12 cellular contexts compared by ENCODE assay signal in genomic region chr11:116581349-116581748, GRCh38.
A peak's percentile ranks its signal among the peaks of the same experiment; 100 is the strongest.
DNase-seq lines count a peak whose midpoint lies in the region; ATAC-seq and TF ChIP-seq lines count a peak whose summit lies in the region.
"Had no signal": no experiment of that assay in that cellular context is flagged by ENCODE, and none has a peak within 500 bp of the region (broad histone marks: within the 10 kb centered on the region; RNA-seq: fewer than 3 reads in every experiment).

No MANE protein-coding gene starts in this region.

- H3K4me1 ChIP-seq in HUES6 (ENCODE audit: control insufficient read depth, insufficient read depth, low read length) (peaks cover 38% of the 10 kb centered on the region), endodermal cell (ENCODE audit: control insufficient read depth, insufficient read depth, low read length) (peaks cover 9% of the 10 kb centered on the region)

- H3K9me3 ChIP-seq in HUES6 (ENCODE audit: control insufficient read depth, insufficient read depth, low read depth, low read length) (no peaks in the 10 kb centered on the region), endodermal cell (ENCODE audit: control insufficient read depth, low read length) (no peaks in the 10 kb centered on the region)

- TF ChIP-seq CTCF in GM13976 (IDR thresholded peaks at IDR 0.05; ENCODE audit: borderline replicate concordance, control extremely low read depth, extremely low read depth, insufficient read depth, missing control alignments) (no peak), endodermal cell (conservative IDR thresholded peaks at IDR 0.05) (no peak), nephron progenitor cell (IDR thresholded peaks at IDR 0.05) (no peak)

- H3K36me3 Mint-ChIP-seq in endodermal cell (ENCODE audit: low read depth) (no peaks in the 10 kb centered on the region), nephron progenitor cell (ENCODE audit: low read depth) (no peaks in the 10 kb centered on the region)
- no peaks in the 10 kb centered on the region for H3K36me3 Mint-ChIP-seq in activated T-cell treated with anti-CD3 and anti-CD28 coated beads, Interleukin-2, amount 50 U/mL, for 4 hours (ENCODE audit: insufficient read depth)

- H3K27me3 Mint-ChIP-seq in endodermal cell (ENCODE audit: insufficient read depth) (peaks cover 95% of the 10 kb centered on the region), nephron progenitor cell (ENCODE audit: low read depth, poor library complexity) (peaks cover 55% of the 10 kb centered on the region)
- H3K27me3 Mint-ChIP-seq in activated T-cell treated with anti-CD3 and anti-CD28 coated beads, Interleukin-2, amount 50 U/mL, for 4 hours (ENCODE audit: low read depth), result peaks cover 52% of the 10 kb centered on the region

- DNase-seq in GM13976 (ENCODE audit: low spot score) (peak; percentile 35), endodermal cell (peak; percentile 70), nephron progenitor cell (no peak), dermis blood vessel endothelial cell (no peak)
- DNase-seq in activated T-cell treated with anti-CD3 and anti-CD28 coated beads, Interleukin-2, amount 50 U/mL, for 48 hours, result no peak
- DNase-seq in activated T-cell treated with anti-CD3 and anti-CD28 coated beads, Interleukin-2, amount 50 U/mL, for 4 hours, result no peak
- DNase-seq: DMS153, EL, NCI-H1105, NCI-H1694 treated with DMSO at 0.1 percent for 48 hours had no signal

- H3K9ac ChIP-seq in HUES6 (ENCODE audit: low read length) (peak overlapping the region; percentile 70), endodermal cell (ENCODE audit: extremely low read depth, low read length, poor library complexity, severe bottlenecking) (no peak overlapping the region)

- H3K27me3 ChIP-seq in HUES6 (ENCODE audit: control insufficient read depth, insufficient read depth, low read length), result peaks cover 98% of the 10 kb centered on the region
- H3K27me3 ChIP-seq in endodermal cell (ENCODE audit: control insufficient read depth, insufficient read depth, low read length, poor library complexity, severe bottlenecking), result peaks cover 90% of the 10 kb centered on the region

- H3K27ac ChIP-seq in HUES6 (ENCODE audit: low read depth, low read length), result peak overlapping the region; percentile 12; the same call in 1 of the 2 replicates
- H3K27ac ChIP-seq in endodermal cell (ENCODE audit: low read depth, low read length), result no peak overlapping the region
- H3K27ac ChIP-seq: C4-2B had no signal

- H3K27ac Mint-ChIP-seq in endodermal cell (no peak overlapping the region), nephron progenitor cell (no peak overlapping the region)

- in situ Hi-C loops in GM13976 (cut with MboI; ENCODE audit: low sequenced_read_pairs, unreplicated experiment), result no loop called here

- H3K36me3 ChIP-seq in HUES6 (ENCODE audit: control insufficient read depth, insufficient read depth, low read length) (no peaks in the 10 kb centered on the region), endodermal cell (ENCODE audit: control insufficient read depth, insufficient read depth, low read length) (no peaks in the 10 kb centered on the region)

- H3K4me3 ChIP-seq in HUES6 (ENCODE audit: low read depth, low read length) (peak overlapping the region; percentile 60), endodermal cell (ENCODE audit: low read length) (no peak overlapping the region)

- H3K4me3 Mint-ChIP-seq in endodermal cell (peak overlapping the region; percentile 46), nephron progenitor cell (peak overlapping the region; percentile 19)
- no peak overlapping the region for H3K4me3 Mint-ChIP-seq in activated T-cell treated with anti-CD3 and anti-CD28 coated beads, Interleukin-2, amount 50 U/mL, for 4 hours

- no peak for ATAC-seq in activated T-cell treated with anti-CD3 and anti-CD28 coated beads, Interleukin-2, amount 50 U/mL, for 4 hours

- H3K4me1 Mint-ChIP-seq in endodermal cell (peaks cover 39% of the 10 kb centered on the region), nephron progenitor cell (peaks cover 51% of the 10 kb centered on the region)
- H3K4me1 Mint-ChIP-seq in activated T-cell treated with anti-CD3 and anti-CD28 coated beads, Interleukin-2, amount 50 U/mL, for 4 hours (ENCODE audit: low read depth), result no peaks in the 10 kb centered on the region

- WGBS in endodermal cell (ENCODE audit: insufficient coverage in 1 of 2, insufficient read length in 1 of 2), 2 experiments, result 41 to 68% methylated on average over 5 to 13 of the region's 13 CpGs

- H3K9me3 Mint-ChIP-seq in endodermal cell, result no peaks in the 10 kb centered on the region
- H3K9me3 Mint-ChIP-seq in nephron progenitor cell, result no peaks in the 10 kb centered on the region
- H3K9me3 Mint-ChIP-seq in activated T-cell treated with anti-CD3 and anti-CD28 coated beads, Interleukin-2, amount 50 U/mL, for 4 hours, result no peaks in the 10 kb centered on the region

Comparison
In these comparisons a context has a peak if more than half of its experiments do, and no peak if none do; other contexts are left out.
1. DNase-seq: peak in GM13976 (single experiment) and endodermal cell (single experiment); none in nephron progenitor cell (single experiment), activated T-cell treated with anti-CD3 and anti-CD28 coated beads, Interleukin-2, amount 50 U/mL, for 48 hours (0 of 2), dermis blood vessel endothelial cell (single experiment) and activated T-cell treated with anti-CD3 and anti-CD28 coated beads, Interleukin-2, amount 50 U/mL, for 4 hours (single experiment).